8 cellular contexts compared by ENCODE assay signal in genomic region chr2:32772623-32773221, GRCh38.
DNase-seq lines count a peak whose midpoint lies in the region; ATAC-seq, FAIRE-seq and TF ChIP-seq lines count a peak whose summit lies in the region.

No MANE protein-coding gene starts in this region.

- peak; percentile 50 for DNase-seq in NCI-H187 treated with DMSO at 0.1 percent for 48 hours (lab: John Stamatoyannopoulos, UW)
- DNase-seq in body of pancreas, result no peak
- peak; percentile 67 for DNase-seq in iPS-NIHi11 (ENCODE audit: low spot score)
- no peak for DNase-seq in thyroid gland
- DNase-seq in GOT3 (lab: John Stamatoyannopoulos, UW), result no peak
- no peak for DNase-seq in activated T-cell treated with anti-CD3 and anti-CD28 coated beads, Interleukin-2, amount 50 U/mL, for 72 hours

- peaks cover 0 to 3% of the 10 kb centered on the region in 2 donors for H3K36me3 Mint-ChIP-seq in activated T-cell treated with anti-CD3 and anti-CD28 coated beads, Interleukin-2, amount 50 U/mL, for 72 hours (ENCODE audit: insufficient read depth in 2 of 2)

- no peaks in the 10 kb centered on the region for H3K9me3 Mint-ChIP-seq in activated T-cell treated with anti-CD3 and anti-CD28 coated beads, Interleukin-2, amount 50 U/mL, for 72 hours

- FAIRE-seq in A204.1 (lab: Jason Lieb, UNC), result peak; percentile 95

- no peak for ATAC-seq in body of pancreas
- ATAC-seq in activated T-cell treated with anti-CD3 and anti-CD28 coated beads, Interleukin-2, amount 50 U/mL, for 72 hours (replicated peaks in 1 of 2), result no peak

- no peak overlapping the region for H3K27ac Mint-ChIP-seq in activated T-cell treated with anti-CD3 and anti-CD28 coated beads, Interleukin-2, amount 50 U/mL, for 72 hours

- intact Hi-C loops in body of pancreas (cut with DNase I) (no loop called here), thyroid gland (cut with DNase I) (loop anchor here (10.0 kb wide), 1 partner anchor 602 kb away; no protein-coding TSS in a partner anchor)

- H3K4me3 ChIP-seq in body of pancreas (no peak overlapping the region), thyroid gland (replicated peaks in 1 of 3) (no peak overlapping the region)

- H3K4me1 Mint-ChIP-seq in activated T-cell treated with anti-CD3 and anti-CD28 coated beads, Interleukin-2, amount 50 U/mL, for 72 hours (ENCODE audit: low read depth), result no peaks in the 10 kb centered on the region

- H3K27me3 Mint-ChIP-seq in activated T-cell treated with anti-CD3 and anti-CD28 coated beads, Interleukin-2, amount 50 U/mL, for 72 hours (ENCODE audit: low read depth), result no peaks in the 10 kb centered on the region

- TF ChIP-seq POLR2A in body of pancreas (IDR thresholded peaks at IDR 0.05) (no peak), thyroid gland (IDR thresholded peaks at IDR 0.05) (no peak)

- H3K9me3 ChIP-seq in body of pancreas, result no peaks in the 10 kb centered on the region
- H3K9me3 ChIP-seq in thyroid gland, result no peaks in the 10 kb centered on the region

- H3K36me3 ChIP-seq in body of pancreas (replicated peaks in 1 of 2; ENCODE audit: insufficient read depth in 1 of 2, low read depth in 2 of 2) (no peaks in the 10 kb centered on the region), thyroid gland (no peaks in the 10 kb centered on the region)

- TF ChIP-seq CTCF in GM12872 (IDR thresholded peaks at IDR 0.05; ENCODE audit: insufficient read depth, low read depth, low read length) (peak; percentile 53), body of pancreas (IDR thresholded peaks at IDR 0.05) (peak; percentile 11 to 57 (median 46)), thyroid gland (IDR thresholded peaks at IDR 0.05) (peak in 5 of 6 experiments; percentile 31 to 85 (median 65))

- WGBS in body of pancreas, 2 donors, result 65 to 67% methylated on average over 4 of the region's 4 CpGs
- 31% methylated on average over 4 of the region's 4 CpGs for WGBS in thyroid gland, 2 donors

- no peak overlapping the region for H3K4me3 Mint-ChIP-seq in activated T-cell treated with anti-CD3 and anti-CD28 coated beads, Interleukin-2, amount 50 U/mL, for 72 hours

- H3K27me3 ChIP-seq in body of pancreas, result no peaks in the 10 kb centered on the region
- no peaks in the 10 kb centered on the region for H3K27me3 ChIP-seq in thyroid gland

- H3K4me1 ChIP-seq in body of pancreas (no peaks in the 10 kb centered on the region), thyroid gland (no peaks in the 10 kb centered on the region)

- H3K27ac ChIP-seq in body of pancreas (no peak overlapping the region), thyroid gland (no peak overlapping the region)

Comparison
In these comparisons a context has a peak if more than half of its experiments do, and no peak if none do; other contexts are left out.
1. DNase-seq: peak in NCI-H187 treated with DMSO at 0.1 percent for 48 hours (single experiment) and iPS-NIHi11 (single experiment); none in body of pancreas (0 of 4), thyroid gland (0 of 2), GOT3 (single experiment) and activated T-cell treated with anti-CD3 and anti-CD28 coated beads, Interleukin-2, amount 50 U/mL, for 72 hours (0 of 2).
2. Peak in every context shown above with its lines, with median percentiles within 50 percentile points of each other: CTCF ChIP-seq.